Comparison of ENCODE assay signal across 1 cellular context in the genomic region with DNA sequence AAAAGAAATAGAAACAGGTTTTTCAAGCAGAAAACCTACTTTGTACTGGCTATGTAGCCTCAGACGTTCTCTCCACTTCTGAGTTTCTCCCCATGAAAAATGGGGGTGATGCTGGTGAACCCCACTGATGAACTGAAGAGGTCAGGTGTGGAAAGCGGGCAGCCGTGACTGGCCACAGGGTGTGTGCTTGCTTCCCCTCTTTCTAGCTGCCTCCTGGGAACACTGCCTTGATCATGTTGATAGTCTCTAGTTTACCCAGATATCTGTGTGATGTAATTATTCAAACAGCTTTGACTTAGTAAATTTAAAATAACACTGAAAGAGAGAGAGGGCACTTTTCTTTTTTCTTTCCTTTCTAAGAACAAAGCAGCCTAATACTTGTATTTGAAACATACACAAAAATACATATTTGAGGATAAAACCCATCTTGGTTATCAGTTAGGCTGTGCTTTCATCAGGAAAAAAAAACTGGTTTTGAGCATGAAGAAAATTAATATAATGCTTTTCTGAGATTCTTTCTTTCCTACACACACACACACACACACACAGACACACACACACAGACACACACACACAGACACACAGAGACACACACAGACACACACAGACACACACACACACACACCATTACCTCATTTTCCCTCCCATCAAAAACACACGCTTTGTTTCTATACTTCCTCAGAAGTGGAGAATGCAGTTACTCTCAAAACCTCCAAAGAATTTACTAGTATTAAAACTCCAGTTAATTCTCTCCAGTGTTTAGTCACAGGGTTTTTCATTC.
TF ChIP-seq lines count a peak whose summit lies in the region.

No MANE protein-coding gene starts in this region.

TF ChIP-seq in IMR-90, 13 proteins besides CTCF, POLR2A, EP300 and RAD21 (continued from another document):
- TF ChIP-seq MAFK (IDR thresholded peaks at IDR 0.05; ENCODE audit: low read depth, low read length): no peak
- TF ChIP-seq, protein P1, sequence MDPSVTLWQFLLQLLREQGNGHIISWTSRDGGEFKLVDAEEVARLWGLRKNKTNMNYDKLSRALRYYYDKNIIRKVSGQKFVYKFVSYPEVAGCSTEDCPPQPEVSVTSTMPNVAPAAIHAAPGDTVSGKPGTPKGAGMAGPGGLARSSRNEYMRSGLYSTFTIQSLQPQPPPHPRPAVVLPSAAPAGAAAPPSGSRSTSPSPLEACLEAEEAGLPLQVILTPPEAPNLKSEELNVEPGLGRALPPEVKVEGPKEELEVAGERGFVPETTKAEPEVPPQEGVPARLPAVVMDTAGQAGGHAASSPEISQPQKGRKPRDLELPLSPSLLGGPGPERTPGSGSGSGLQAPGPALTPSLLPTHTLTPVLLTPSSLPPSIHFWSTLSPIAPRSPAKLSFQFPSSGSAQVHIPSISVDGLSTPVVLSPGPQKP (IDR thresholded peaks at IDR 0.05; ENCODE audit: borderline replicate concordance, low read depth, low read length): no peak
- TF ChIP-seq, protein P2, sequence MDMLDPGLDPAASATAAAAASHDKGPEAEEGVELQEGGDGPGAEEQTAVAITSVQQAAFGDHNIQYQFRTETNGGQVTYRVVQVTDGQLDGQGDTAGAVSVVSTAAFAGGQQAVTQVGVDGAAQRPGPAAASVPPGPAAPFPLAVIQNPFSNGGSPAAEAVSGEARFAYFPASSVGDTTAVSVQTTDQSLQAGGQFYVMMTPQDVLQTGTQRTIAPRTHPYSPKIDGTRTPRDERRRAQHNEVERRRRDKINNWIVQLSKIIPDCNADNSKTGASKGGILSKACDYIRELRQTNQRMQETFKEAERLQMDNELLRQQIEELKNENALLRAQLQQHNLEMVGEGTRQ (IDR thresholded peaks at IDR 0.05; ENCODE audit: low read depth, low read length): no peak
- TF ChIP-seq RFX5 (IDR thresholded peaks at IDR 0.05; ENCODE audit: low read depth, low read length): no peak
- TF ChIP-seq NFE2L2 (IDR thresholded peaks at IDR 0.05; ENCODE audit: low read depth, low read length): no peak
- no peak for TF ChIP-seq BHLHE40 (IDR thresholded peaks at IDR 0.05; ENCODE audit: low read depth, low read length)
- TF ChIP-seq CHD1 (IDR thresholded peaks at IDR 0.05; ENCODE audit: low read depth, low read length): no peak
- TF ChIP-seq RCOR1 (IDR thresholded peaks at IDR 0.05; ENCODE audit: insufficient replicate concordance, low read length): no peak
- no peak for TF ChIP-seq MXI1 (IDR thresholded peaks at IDR 0.05; ENCODE audit: borderline replicate concordance, low read depth, low read length)
- no peak for TF ChIP-seq CEBPB (IDR thresholded peaks at IDR 0.05; ENCODE audit: low read depth, low read length)
- no peak for TF ChIP-seq MAZ (IDR thresholded peaks at IDR 0.05; ENCODE audit: borderline replicate concordance, low read depth, low read length)
TF ChIP-seq in IMR-90: peak in this region for 0.
